17 cellular contexts compared by ENCODE assay signal in the genomic region with DNA sequence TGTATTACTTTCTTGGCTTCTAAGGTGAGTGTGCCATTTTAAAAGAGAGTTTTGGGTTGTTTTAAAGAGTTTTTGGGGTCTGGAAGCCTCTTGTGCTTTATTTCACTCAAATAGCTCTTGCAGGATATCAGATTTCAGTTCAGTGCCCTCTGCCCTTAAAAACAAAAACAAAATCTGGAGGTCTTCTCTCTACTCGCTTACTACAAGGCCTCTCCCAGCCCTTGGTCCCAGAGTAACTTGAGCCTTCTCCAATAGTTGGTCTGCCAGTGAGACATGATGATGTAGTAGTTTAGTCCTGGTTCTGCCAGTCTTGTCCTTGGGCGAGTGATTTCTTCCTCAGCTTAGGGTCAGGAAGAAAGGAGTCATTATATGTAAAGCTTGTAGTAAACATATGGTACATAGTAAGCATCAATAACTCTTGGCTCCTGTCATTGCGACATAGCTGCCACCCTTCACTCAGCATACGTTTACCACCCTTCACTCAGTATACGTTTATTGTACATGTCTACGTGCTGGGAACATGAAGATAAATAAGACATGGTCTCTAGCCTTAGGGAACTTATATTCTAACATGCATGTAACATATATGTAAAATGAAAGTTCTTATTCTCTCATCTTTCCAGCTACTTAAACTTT.
"Had no signal": no experiment of that assay in that cellular context is flagged by ENCODE, and none has a peak within 500 bp of the region (broad histone marks: within the 10 kb centered on the region; RNA-seq: fewer than 3 reads in every experiment).

No MANE protein-coding gene starts in this region.

- ATAC-seq: effector memory CD8-positive, alpha-beta T cell; left lobe of liver; natural killer cell treated with Interleukin-12 subunit alpha and Interleukin-12 subunit beta and Interleukin-15 and Interleukin-18, amount 100 ng/mL, for 72 hours; stimulated activated naive CD8-positive, alpha-beta T cell treated with anti-CD3 and anti-CD28 coated beads, Interleukin-15, Interleukin-2, amounts not matched to agents 100 U/mL and 50 U/mL, for 24 hours had no signal

- H3K27ac ChIP-seq: adrenal gland, epithelial cell of prostate, hepatocyte, vagina, WERI-Rb-1 had no signal

- H3K27ac Mint-ChIP-seq: activated naive CD4-positive, alpha-beta T cell treated with anti-CD3 and anti-CD28 coated beads, Interleukin-2, amount 50 U/mL, for 24 hours; mesothelial cell of epicardium; natural killer cell treated with Interleukin-12 subunit alpha and Interleukin-12 subunit beta and Interleukin-15 and Interleukin-18, amount 100 ng/mL, for 72 hours had no signal

- H3K4me1 Mint-ChIP-seq: mesothelial cell of epicardium had no signal

- H3K27me3 Mint-ChIP-seq: activated naive CD4-positive, alpha-beta T cell treated with anti-CD3 and anti-CD28 coated beads, Interleukin-2, amount 50 U/mL, for 24 hours; effector memory CD8-positive, alpha-beta T cell; natural killer cell treated with Interleukin-12 subunit alpha and Interleukin-12 subunit beta and Interleukin-15 and Interleukin-18, amount 100 ng/mL, for 72 hours had no signal

- DNase-seq: activated CD4-positive, alpha-beta T cell treated with anti-CD3 and anti-CD28 coated beads, Interleukin-2, amount 50 U/mL, for 48 hours; activated gamma-delta T cell; adrenal gland; dermis blood vessel endothelial cell; effector memory CD8-positive, alpha-beta T cell; nucleus accumbens; retina; stimulated activated naive CD8-positive, alpha-beta T cell treated with anti-CD3 and anti-CD28 coated beads, Interleukin-15, Interleukin-2, amounts not matched to agents 100 U/mL and 50 U/mL, for 24 hours; substantia nigra; WERI-Rb-1 had no signal

- H3K4me3 Mint-ChIP-seq: activated naive CD4-positive, alpha-beta T cell treated with anti-CD3 and anti-CD28 coated beads, Interleukin-2, amount 50 U/mL, for 24 hours; effector memory CD8-positive, alpha-beta T cell; mesothelial cell of epicardium; natural killer cell treated with Interleukin-12 subunit alpha and Interleukin-12 subunit beta and Interleukin-15 and Interleukin-18, amount 100 ng/mL, for 72 hours had no signal

- H3K9me3 Mint-ChIP-seq: activated naive CD4-positive, alpha-beta T cell treated with anti-CD3 and anti-CD28 coated beads, Interleukin-2, amount 50 U/mL, for 24 hours; effector memory CD8-positive, alpha-beta T cell; natural killer cell treated with Interleukin-12 subunit alpha and Interleukin-12 subunit beta and Interleukin-15 and Interleukin-18, amount 100 ng/mL, for 72 hours had no signal
